26 cellular contexts compared by ENCODE assay signal in the genomic region with DNA sequence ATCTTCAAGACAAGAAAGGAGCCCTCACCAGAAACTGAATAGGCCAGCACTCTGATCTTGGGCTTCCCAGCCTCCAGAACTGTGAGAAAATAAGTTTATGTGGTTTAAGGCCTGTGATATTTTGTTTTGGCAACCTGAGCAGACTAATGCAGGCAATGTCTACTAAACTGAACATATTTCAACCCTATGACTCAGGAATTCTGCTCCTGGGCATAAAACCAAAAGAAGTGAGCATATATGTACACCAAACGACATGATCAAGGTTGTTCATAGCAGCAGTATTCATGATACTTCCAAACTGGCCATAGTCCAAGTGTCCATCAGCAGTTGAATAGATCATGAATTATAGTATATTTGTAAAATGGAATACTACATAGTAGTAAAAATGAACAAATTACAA. TPM values are rescaled to one million over a fixed set of nuclear protein-coding genes. Genes with fewer than 3 reads are reported as not detected.
"Had no signal": no experiment of that assay in that cellular context is flagged by ENCODE, and none has a peak within 500 bp of the region (broad histone marks: within the 10 kb centered on the region; RNA-seq: fewer than 3 reads in every experiment).

No MANE protein-coding gene starts in this region.

- DNase-seq: activated CD4-positive, alpha-beta T cell treated with anti-CD3 and anti-CD28 coated beads for 36 hours; activated CD4-positive, CD25-positive, alpha-beta regulatory T cell; activated CD8-positive, alpha-beta memory T cell treated with anti-CD3 and anti-CD28 coated beads, Interleukin-2, amount 10 ng/mL, durations not matched to agents 7 days and 5 days; activated CD8-positive, alpha-beta T cell treated with anti-CD3 and anti-CD28 coated beads, Interleukin-2, amount 10 ng/mL, durations not matched to agents 7 days and 5 days; activated naive CD4-positive, alpha-beta T cell; activated T-cell treated with anti-CD3 and anti-CD28 coated beads, Interleukin-2, amount 50 U/mL, for 72 hours; cerebellar nuclear complex; colonic mucosa; effector memory CD8-positive, alpha-beta T cell; gastrocnemius medialis; glutamatergic neuron; islet precursor cell; left cardiac atrium; midbrain; naive thymus-derived CD8-positive, alpha-beta T cell; occipital lobe; right cardiac atrium; stimulated activated CD4-positive, alpha-beta T cell treated with anti-CD3 and anti-CD28 coated beads, Interleukin-15, amount 100 ng/mL, for 24 hours; stimulated activated CD4-positive, alpha-beta T cell treated with anti-CD3 and anti-CD28 coated beads, Interleukin-2, amount 100 ng/mL, for 24 hours; stimulated activated naive B cell treated with anti-CD40 and anti-IgM and Interleukin-4, amounts not matched to agents 10 μg/mL and 1 μg/mL and 100 μg/mL, for 72 hours; stomach; tibial artery had no signal

- H3K9ac ChIP-seq: parathyroid adenoma had no signal

- H3K36me3 ChIP-seq: colonic mucosa, gastrocnemius medialis had no signal

- H3K27ac ChIP-seq: colonic mucosa, esophagus muscularis mucosa, gastrocnemius medialis, parathyroid adenoma, stomach, tibial artery had no signal

- H3K4me1 ChIP-seq: colonic mucosa, esophagus muscularis mucosa, parathyroid adenoma, stomach, tibial artery had no signal

- ATAC-seq: activated CD4-positive, alpha-beta T cell treated with anti-CD3 and anti-CD28 coated beads for 36 hours; activated CD8-positive, alpha-beta memory T cell treated with anti-CD3 and anti-CD28 coated beads, Interleukin-2, amount 10 ng/mL, durations not matched to agents 7 days and 5 days; activated CD8-positive, alpha-beta T cell treated with anti-CD3 and anti-CD28 coated beads, Interleukin-2, amount 10 ng/mL, durations not matched to agents 7 days and 5 days; activated naive CD4-positive, alpha-beta T cell treated with anti-CD3 and anti-CD28 coated beads, Interleukin-2, amount 50 U/mL, for 72 hours; activated T-cell treated with anti-CD3 and anti-CD28 coated beads, Interleukin-2, amount 50 U/mL, for 72 hours; effector memory CD8-positive, alpha-beta T cell; gastrocnemius medialis; left cardiac atrium; naive thymus-derived CD8-positive, alpha-beta T cell; right cardiac atrium; stimulated activated naive B cell treated with anti-CD40 and anti-IgM and Interleukin-4, amounts not matched to agents 10 μg/mL and 1 μg/mL and 100 μg/mL, for 72 hours had no signal

- H2AFZ ChIP-seq: parathyroid adenoma had no signal

- H3K27me3 ChIP-seq: colonic mucosa, esophagus muscularis mucosa, gastrocnemius medialis, stomach, tibial artery had no signal

- H3K4me3 ChIP-seq: colonic mucosa, esophagus muscularis mucosa, gastrocnemius medialis, stomach, tibial artery had no signal

- H3K9me3 ChIP-seq: colonic mucosa, esophagus muscularis mucosa, gastrocnemius medialis had no signal

RNA-seq across cellular contexts. Expression of gene CSNK2A3, which starts 29.0 kb away (rescaled TPM):
- total RNA-seq: endothelial cell of umbilical vein had no signal
